Comparison of ENCODE assay signal across 8 cellular contexts in genomic region chr5:15105799-15106393, GRCh38.
A peak's percentile ranks its signal among the peaks of the same experiment; 100 is the strongest.
DNase-seq lines count a peak whose midpoint lies in the region; ATAC-seq, FAIRE-seq and TF ChIP-seq lines count a peak whose summit lies in the region.

No MANE protein-coding gene starts in this region.

- no peaks in the 10 kb centered on the region for H3K79me2 ChIP-seq in MM.1S (ENCODE audit: low read length)
- no peaks in the 10 kb centered on the region for H3K79me2 ChIP-seq in endothelial cell of umbilical vein (ENCODE audit: control insufficient read depth, insufficient read depth, low read length)

- dilution Hi-C loops in endothelial cell of umbilical vein (cut with MboI; ENCODE audit: extremely low pct_ligation_motif_present, low sequenced_read_pairs): no loop called here

- H3K9ac ChIP-seq in MM.1S (ENCODE audit: low read length) (no peak overlapping the region), endothelial cell of umbilical vein (replicated peaks; ENCODE audit: extremely low read depth, insufficient read depth, low read length) (no peak overlapping the region)

- no peaks in the 10 kb centered on the region for H4K20me1 ChIP-seq in MM.1S (ENCODE audit: insufficient read depth, low read length)
- H4K20me1 ChIP-seq in endothelial cell of umbilical vein (replicated peaks; ENCODE audit: control insufficient read depth, extremely low read depth, insufficient read depth, low read length): no peaks in the 10 kb centered on the region

- H3K27ac ChIP-seq in MM.1S (ENCODE audit: low read length) (no peak overlapping the region), endothelial cell of umbilical vein (ENCODE audit: insufficient read depth, low read depth, low read length) (no peak overlapping the region)

- H2AFZ ChIP-seq in MM.1S (ENCODE audit: low read length): no peak overlapping the region
- H2AFZ ChIP-seq in endothelial cell of umbilical vein (ENCODE audit: low read depth, low read length): no peak overlapping the region

- H3K9me3 ChIP-seq in MM.1S (replicated peaks; ENCODE audit: insufficient read depth, low read length): no peaks in the 10 kb centered on the region
- no peaks in the 10 kb centered on the region for H3K9me3 ChIP-seq in endothelial cell of umbilical vein (replicated peaks; ENCODE audit: control insufficient read depth, insufficient read depth, low read length)

- CTCF ChIA-PET in endothelial cell of umbilical vein (lab: Charles Lee): interaction anchor here (0.5 to 5.2 kb wide), 58 partner anchors 9 to 1354 kb away, joined by 3 to 218 read pairs (median 4); partner anchors contain the start of genes FBXL7 and MARCHF11

- H3K4me1 ChIP-seq in MM.1S (ENCODE audit: low read length) (no peaks in the 10 kb centered on the region), endothelial cell of umbilical vein (ENCODE audit: control insufficient read depth, extremely low read depth, insufficient read depth, low read length) (no peaks in the 10 kb centered on the region)

- H3K9me2 ChIP-seq in MM.1S (replicated peaks; ENCODE audit: insufficient read depth, low read length): no peaks in the 10 kb centered on the region

- H3K36me3 ChIP-seq in MM.1S (replicated peaks; ENCODE audit: insufficient read depth, low read length): no peaks in the 10 kb centered on the region
- H3K36me3 ChIP-seq in endothelial cell of umbilical vein (ENCODE audit: control insufficient read depth in 2 of 2, extremely low read depth in 1 of 2, insufficient read depth in 2 of 2, low read length in 2 of 2): no peaks in the 10 kb centered on the region

- H3K4me2 ChIP-seq in MM.1S (ENCODE audit: low read depth, low read length) (no peak overlapping the region), endothelial cell of umbilical vein (ENCODE audit: insufficient read depth, low read length) (no peak overlapping the region)

- peak; percentile 21 for DNase-seq in AG09309 (ENCODE audit: low read depth)
- peak; percentile 63 for DNase-seq in MM.1S
- peak; percentile 38 for DNase-seq in SKM-1 (lab: John Stamatoyannopoulos, UW; ENCODE audit: unreplicated experiment)
- DNase-seq in endothelial cell of umbilical vein (ENCODE audit: low read depth, low spot score): peak; percentile 62
- DNase-seq in middle frontal gyrus (ENCODE audit: extremely low spot score, low spot score): peak; percentile 18
- DNase-seq in activated effector memory CD4-positive, alpha-beta T cell treated with anti-CD3 and anti-CD28 coated beads, Interleukin-2, amount 50 U/mL, for 16 hours: no peak

- H3F3A ChIP-seq in MM.1S (ENCODE audit: insufficient read depth, low read length): no peaks in the 10 kb centered on the region

- H3K4me3 ChIP-seq in AG09309 (ENCODE audit: control insufficient read depth, low read depth, low read length) (no peak overlapping the region), GM12875 (ENCODE audit: low read depth, low read length) (no peak overlapping the region), MM.1S (ENCODE audit: low read length) (no peak overlapping the region), endothelial cell of umbilical vein (replicated peaks in 1 of 3; ENCODE audit: insufficient read depth in 1 of 3, low read depth in 1 of 3, low read length in 3 of 3) (no peak overlapping the region)

- TF ChIP-seq POLR2A in endothelial cell of umbilical vein (IDR thresholded peaks at IDR 0.05; ENCODE audit: low read depth, low read length): no peak

- peak; percentile 93 for ATAC-seq in HG02610 (IDR thresholded peaks at IDR 0.05; ENCODE audit: unreplicated experiment)

- TF ChIP-seq CTCF in AG09309 (IDR thresholded peaks at IDR 0.05; ENCODE audit: control insufficient read depth, insufficient read depth, low read depth, low read length, missing control alignments) (peak; percentile 81), GM12875 (IDR thresholded peaks at IDR 0.05; ENCODE audit: borderline replicate concordance, insufficient read depth, low read depth, low read length) (peak; percentile 68), MM.1S (IDR thresholded peaks at IDR 0.05; ENCODE audit: low read length) (peak; percentile 83), endothelial cell of umbilical vein (IDR thresholded peaks at IDR 0.05; ENCODE audit: extremely low read depth in 1 of 2, insufficient read depth in 1 of 2, low read depth in 1 of 2, low read length in 2 of 2) (peak; percentile 77 to 79)

- no peaks in the 10 kb centered on the region for H3K27me3 ChIP-seq in MM.1S (replicated peaks; ENCODE audit: insufficient read depth, low read length)
- H3K27me3 ChIP-seq in endothelial cell of umbilical vein (ENCODE audit: control insufficient read depth in 2 of 2, insufficient read depth in 2 of 2, low read length in 2 of 2): peaks cover 0 to 7% of the 10 kb centered on the region in 2 experiments

- POLR2A ChIA-PET in endothelial cell of umbilical vein (lab: Charles Lee): no interaction called here

- peak; percentile 92 for FAIRE-seq in endothelial cell of umbilical vein (lab: Jason Lieb, UNC)

- intact Hi-C loops in endothelial cell of umbilical vein (cut with micrococcal nuclease): loop anchor here (1.0 to 10.0 kb wide), 4 partner anchors 356 to 889 kb away; no protein-coding TSS in a partner anchor

- BruUV-seq in endothelial cell of umbilical vein (replicated peaks; lab: Mats Ljungman, UMichigan): no TSS peak

- no peaks in the 10 kb centered on the region for H3K9me1 ChIP-seq in endothelial cell of umbilical vein (replicated peaks; ENCODE audit: control insufficient read depth, extremely low read depth, insufficient read depth, low read length)

TF ChIP-seq in endothelial cell of umbilical vein, 7 proteins besides CTCF, POLR2A, EP300 and RAD21:
- no peak for TF ChIP-seq FOS (IDR thresholded peaks at IDR 0.05; ENCODE audit: borderline replicate concordance, insufficient read depth, low read length)
- no peak for TF ChIP-seq MYC (IDR thresholded peaks at IDR 0.05; ENCODE audit: low read depth, low read length)
- TF ChIP-seq POLR2AphosphoS5 (IDR thresholded peaks at IDR 0.05; ENCODE audit: insufficient read depth, low read depth, low read length): no peak
- no peak for TF ChIP-seq GATA2 (IDR thresholded peaks at IDR 0.05; ENCODE audit: insufficient read depth, insufficient read length, low read depth, low read length)
- TF ChIP-seq EZH2 (IDR thresholded peaks at IDR 0.05; ENCODE audit: borderline replicate concordance, low read depth, low read length, severe bottlenecking): no peak
- TF ChIP-seq, protein P1, sequence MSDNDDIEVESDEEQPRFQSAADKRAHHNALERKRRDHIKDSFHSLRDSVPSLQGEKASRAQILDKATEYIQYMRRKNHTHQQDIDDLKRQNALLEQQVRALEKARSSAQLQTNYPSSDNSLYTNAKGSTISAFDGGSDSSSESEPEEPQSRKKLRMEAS (IDR thresholded peaks at IDR 0.05; ENCODE audit: insufficient read depth, insufficient read length): no peak
- no peak for TF ChIP-seq JUN (IDR thresholded peaks at IDR 0.05; ENCODE audit: borderline replicate concordance, insufficient read depth, insufficient read length, low read depth)
